In genomic region chr19:13849991-13850909, GRCh38 we compare ENCODE assay signal across 8 cellular contexts. TPM values are rescaled to one million over a fixed set of nuclear protein-coding genes. Genes with fewer than 3 reads are reported as not detected.
DNase-seq lines count a peak whose midpoint lies in the region; TF ChIP-seq lines count a peak whose summit lies in the region.

No MANE protein-coding gene starts in this region.

- peak overlapping the region; percentile 73 for H3K27ac ChIP-seq in effector memory CD4-positive, alpha-beta T cell (ENCODE audit: insufficient read depth, low read length, poor library complexity, severe bottlenecking)
- H3K27ac ChIP-seq in OCI-LY7 (ENCODE audit: low read depth, low read length, poor library complexity, severe bottlenecking): no peak overlapping the region

- H3K4me1 ChIP-seq in ES-I3 (ENCODE audit: insufficient read depth, low read length) (peaks cover 19% of the 10 kb centered on the region), OCI-LY7 (ENCODE audit: insufficient read depth, low read length, poor library complexity, severe bottlenecking) (peaks cover 26% of the 10 kb centered on the region)
- H3K4me1 ChIP-seq in effector memory CD4-positive, alpha-beta T cell (ENCODE audit: control insufficient read depth, insufficient read depth, low read length, poor library complexity, severe bottlenecking): peaks cover 42% of the 10 kb centered on the region

- no peaks in the 10 kb centered on the region for H3K9me2 ChIP-seq in OCI-LY7 (ENCODE audit: insufficient read depth, low read length)

- H3K27ac Mint-ChIP-seq in activated CD4-positive, alpha-beta memory T cell treated with anti-CD3 and anti-CD28 coated beads for 36 hours: peak overlapping the region; percentile 88

- TF ChIP-seq CTCF in lower leg skin (IDR thresholded peaks at IDR 0.05) (no peak), OCI-LY7 (conservative IDR thresholded peaks at IDR 0.05; ENCODE audit: low read length) (no peak)

- DNase-seq in NCI-H2196 (lab: John Stamatoyannopoulos, UW; ENCODE audit: unreplicated experiment) (peak; percentile 90), lower leg skin (ENCODE audit: low spot score in 2 of 2) (peak; percentile 73 to 97), germinal center (ENCODE audit: low spot score) (no peak), OCI-LY7 (ENCODE audit: low spot score) (no peak)
- peak; percentile 83 for DNase-seq in activated CD4-positive, alpha-beta memory T cell treated with anti-CD3 and anti-CD28 coated beads for 36 hours
- DNase-seq in effector memory CD4-positive, alpha-beta T cell: peak; percentile 52 to 60 (median 55)
- peak; percentile 66 for DNase-seq in stimulated activated CD8-positive, alpha-beta memory T cell treated with anti-CD3 and anti-CD28 coated beads, Interleukin-15, amount 100 ng/mL, for 24 hours (ENCODE audit: low read depth)

- no peak for TF ChIP-seq POLR2A in lower leg skin (IDR thresholded peaks at IDR 0.05)

- intact Hi-C loops in activated CD4-positive, alpha-beta memory T cell treated with anti-CD3 and anti-CD28 coated beads for 36 hours (cut with micrococcal nuclease): loop anchor here (2.0 to 10.0 kb wide), 3 partner anchors 13 to 1058 kb away; partner anchors contain the start of genes JUNB and TECR
- intact Hi-C loops in lower leg skin (cut with DNase I; ENCODE audit: low total_unique reads): loop anchor here (10.0 kb wide), 1 partner anchor 695 kb away; the partner anchor contains the start of genes IER2 and STX10
- intact Hi-C loops in OCI-LY7 (cut with micrococcal nuclease; ENCODE audit: unreplicated experiment): no loop called here

- peak overlapping the region; percentile 74 for H3K4me3 Mint-ChIP-seq in activated CD4-positive, alpha-beta memory T cell treated with anti-CD3 and anti-CD28 coated beads for 36 hours

- 17 to 39% methylated on average over 21 to 57 of the region's 66 CpGs for WGBS in lower leg skin, 2 donors

- no peaks in the 10 kb centered on the region for H4K20me1 ChIP-seq in OCI-LY7 (ENCODE audit: insufficient read depth, low read length)

- H3K9me3 Mint-ChIP-seq in activated CD4-positive, alpha-beta memory T cell treated with anti-CD3 and anti-CD28 coated beads for 36 hours: no peaks in the 10 kb centered on the region

- no TSS peak for BruUV-seq in OCI-LY7 (replicated peaks; lab: Mats Ljungman, UMichigan)

- POLR2A ChIA-PET in activated CD4-positive, alpha-beta memory T cell treated with anti-CD3 and anti-CD28 coated beads for 36 hours (lab: Charles Lee): interaction anchor here (2.1 to 6.6 kb wide), 3 partner anchors 9 to 12 kb away, joined by 9 to 80 read pairs (median 26); no protein-coding TSS in a partner anchor
- POLR2A ChIA-PET in OCI-LY7 (lab: Charles Lee): no interaction called here

- peak overlapping the region; percentile 61 for H3K9ac ChIP-seq in ES-I3 (ENCODE audit: low read depth, low read length)

- H3K9me3 ChIP-seq in ES-I3 (ENCODE audit: control insufficient read depth, insufficient read depth, low read length) (no peaks in the 10 kb centered on the region), OCI-LY7 (ENCODE audit: low read length) (no peaks in the 10 kb centered on the region)
- no peaks in the 10 kb centered on the region for H3K9me3 ChIP-seq in effector memory CD4-positive, alpha-beta T cell (ENCODE audit: control insufficient read depth, low read length)

- H3K4me1 Mint-ChIP-seq in activated CD4-positive, alpha-beta memory T cell treated with anti-CD3 and anti-CD28 coated beads for 36 hours (ENCODE audit: low read depth): peaks cover 39% of the 10 kb centered on the region

- no peaks in the 10 kb centered on the region for H3K36me3 ChIP-seq in ES-I3 (ENCODE audit: insufficient read depth, low read length)
- H3K36me3 ChIP-seq in effector memory CD4-positive, alpha-beta T cell (ENCODE audit: control insufficient read depth, insufficient read depth, low read length): no peaks in the 10 kb centered on the region
- H3K36me3 ChIP-seq in OCI-LY7 (ENCODE audit: insufficient read depth, low read length): no peaks in the 10 kb centered on the region

- no peak overlapping the region for H2AFZ ChIP-seq in OCI-LY7 (ENCODE audit: low read length)

- H3K4me2 ChIP-seq in OCI-LY7 (ENCODE audit: low read length): no peak overlapping the region

- H3K27me3 ChIP-seq in effector memory CD4-positive, alpha-beta T cell (replicated peaks; ENCODE audit: control insufficient read depth, insufficient read depth, low read length, poor library complexity, severe bottlenecking): no peaks in the 10 kb centered on the region

- no peaks in the 10 kb centered on the region for H3K27me3 Mint-ChIP-seq in activated CD4-positive, alpha-beta memory T cell treated with anti-CD3 and anti-CD28 coated beads for 36 hours

- H3K36me3 Mint-ChIP-seq in activated CD4-positive, alpha-beta memory T cell treated with anti-CD3 and anti-CD28 coated beads for 36 hours: no peaks in the 10 kb centered on the region

- CTCF ChIA-PET in activated CD4-positive, alpha-beta memory T cell treated with anti-CD3 and anti-CD28 coated beads for 36 hours (lab: Charles Lee): interaction anchor here (0.7 to 4.6 kb wide), 9 partner anchors 9 to 556 kb away, joined by 3 to 39 read pairs (median 4); partner anchors contain the start of gene ZSWIM4
- CTCF ChIA-PET in OCI-LY7 (lab: Charles Lee; ENCODE audit: unreplicated experiment): no interaction called here

- peak overlapping the region; percentile 30 for H3K4me3 ChIP-seq in effector memory CD4-positive, alpha-beta T cell (ENCODE audit: insufficient read depth, low read depth, low read length, poor library complexity, severe bottlenecking)
- H3K4me3 ChIP-seq in lower leg skin (ENCODE audit: low read depth, poor library complexity, severe bottlenecking): no peak overlapping the region
- H3K4me3 ChIP-seq in OCI-LY7 (ENCODE audit: low read depth, low read length, poor library complexity, severe bottlenecking): no peak overlapping the region

- no peaks in the 10 kb centered on the region for H3K79me2 ChIP-seq in OCI-LY7 (ENCODE audit: insufficient read depth, low read depth, low read length)

RNA-seq across cellular contexts. Expression of gene NANOS3, which starts 26.7 kb away (rescaled TPM):
- 1 to 10 TPM; 1.1 to 2.7 TPM for total RNA-seq in activated CD4-positive, alpha-beta memory T cell treated with anti-CD3 and anti-CD28 coated beads for 36 hours
- total RNA-seq in lower leg skin (not detected), OCI-LY7 (2022) (not detected in 2 replicates)
- total RNA-seq in OCI-LY7 (2014; rRNA removed; shearing (Covaris generic)): not detected in 2 replicates

RNA-seq across cellular contexts. Expression of gene ZSWIM4, which starts 55.0 kb away (rescaled TPM):
- 10 to 100 TPM in 1 of 2 experiments, 1 to 10 TPM in 1; 9.2 to 10.2 TPM for total RNA-seq in activated CD4-positive, alpha-beta memory T cell treated with anti-CD3 and anti-CD28 coated beads for 36 hours
- total RNA-seq in lower leg skin: 10 to 100 TPM; 22.3 to 29.9 (median 23.3) TPM
- total RNA-seq in OCI-LY7 (2014; rRNA removed; shearing (Covaris generic)): 3.7 and 5.0 TPM in 2 replicates
- total RNA-seq in OCI-LY7 (2022): 10.8 and 13.4 TPM in 2 replicates

RNA-seq across cellular contexts. Expression of gene BRME1, which starts 55.7 kb away (rescaled TPM):
- 1 to 10 TPM; 7.7 to 9.0 TPM for total RNA-seq in activated CD4-positive, alpha-beta memory T cell treated with anti-CD3 and anti-CD28 coated beads for 36 hours
- total RNA-seq in lower leg skin: 10 to 100 TPM in 1 of 4 donors, 1 to 10 TPM in 3; 2.3 to 11.8 (median 5.7) TPM
- 2.5 and 4.5 TPM in 2 replicates for total RNA-seq in OCI-LY7 (2014; rRNA removed; shearing (Covaris generic))
- 7.1 and 7.2 TPM in 2 replicates for total RNA-seq in OCI-LY7 (2022)

RNA-seq across cellular contexts. Expression of gene CC2D1A, which starts 55.8 kb away (rescaled TPM):
- total RNA-seq in activated CD4-positive, alpha-beta memory T cell treated with anti-CD3 and anti-CD28 coated beads for 36 hours: 10 to 100 TPM; 25.8 to 31.0 TPM
- total RNA-seq in lower leg skin: 100 to 1,000 TPM in 1 of 4 donors, 10 to 100 TPM in 3; 48.9 to 104 (median 54.8) TPM
- total RNA-seq in OCI-LY7 (2014; rRNA removed; shearing (Covaris generic)): 18.7 and 23.3 TPM in 2 replicates
- 44.0 and 48.3 TPM in 2 replicates for total RNA-seq in OCI-LY7 (2022)

Comparison
In these comparisons a context has a peak if more than half of its experiments do, and no peak if none do; other contexts are left out.
1. DNase-seq: peak in NCI-H2196 (single experiment), activated CD4-positive, alpha-beta memory T cell treated with anti-CD3 and anti-CD28 coated beads for 36 hours (single experiment), effector memory CD4-positive, alpha-beta T cell (3 of 3), lower leg skin (2 of 2) and stimulated activated CD8-positive, alpha-beta memory T cell treated with anti-CD3 and anti-CD28 coated beads, Interleukin-15, amount 100 ng/mL, for 24 hours (single experiment); none in germinal center (single experiment) and OCI-LY7 (single experiment).